ENCODE assay signal across 20 cellular contexts in genomic region chr4:66629927-66630326, GRCh38.
"Had no signal": no experiment of that assay in that cellular context is flagged by ENCODE, and none has a peak within 500 bp of the region (broad histone marks: within the 10 kb centered on the region; RNA-seq: fewer than 3 reads in every experiment).

No MANE protein-coding gene starts in this region.

- H3K4me3 ChIP-seq: hepatocyte, left ventricle myocardium inferior, lung, ovary, right atrium auricular region, right lobe of liver, skin epidermis, suprapubic skin, tibial nerve, upper lobe of left lung, vagina had no signal

- H3K27me3 ChIP-seq: hepatocyte, ovary, right atrium auricular region, right lobe of liver, suprapubic skin, tibial nerve, upper lobe of left lung, vagina had no signal

- H3K4me1 ChIP-seq: left ventricle myocardium inferior, right atrium auricular region, right lobe of liver, suprapubic skin, tibial nerve, upper lobe of left lung, vagina had no signal

- H3K9me3 ChIP-seq: ovary, right atrium auricular region, right lobe of liver, suprapubic skin, tibial nerve, upper lobe of left lung, vagina had no signal

- DNase-seq: islet precursor cell; left ventricle myocardium inferior; mesendoderm; naive thymus-derived CD4-positive, alpha-beta T cell; ovary; right lobe of liver; stimulated activated CD4-positive, alpha-beta T cell treated with anti-CD3 and anti-CD28 coated beads, Interleukin-12 subunit alpha, Interleukin-12 subunit beta, amount 100 ng/mL, for 4 hours; stimulated activated CD4-positive, alpha-beta T cell treated with anti-CD3 and anti-CD28 coated beads, Interleukin-15, amount 100 ng/mL, for 24 hours; stimulated activated CD4-positive, alpha-beta T cell treated with anti-CD3 and anti-CD28 coated beads, Interleukin-4, amount 100 ng/mL, for 24 hours; stimulated activated naive CD4-positive, alpha-beta T cell; upper lobe of left lung had no signal

- ATAC-seq: naive thymus-derived CD4-positive, alpha-beta T cell; natural killer cell treated with Interleukin-12 subunit alpha and Interleukin-12 subunit beta and Interleukin-15 and Interleukin-18, amount 100 ng/mL, for 72 hours; right lobe of liver; stimulated activated effector memory CD8-positive, alpha-beta T cell treated with anti-CD3 and anti-CD28 coated beads, Interleukin-12 subunit alpha, Interleukin-12 subunit beta, amount 100 ng/mL, for 72 hours had no signal

- H3K27ac ChIP-seq: hepatocyte, left ventricle myocardium inferior, ovary, right atrium auricular region, right lobe of liver, skin epidermis, suprapubic skin, tibial nerve, upper lobe of left lung, vagina had no signal

- H3K36me3 ChIP-seq: left ventricle myocardium inferior, ovary, right atrium auricular region, right lobe of liver, suprapubic skin, tibial nerve, upper lobe of left lung, vagina had no signal
